8 cellular contexts compared by ENCODE assay signal in genomic region chr22:30305519-30305905, GRCh38. TPM values are rescaled to one million over a fixed set of nuclear protein-coding genes. Genes with fewer than 3 reads are reported as not detected.
DNase-seq lines count a peak whose midpoint lies in the region; ATAC-seq and TF ChIP-seq lines count a peak whose summit lies in the region.

No MANE protein-coding gene starts in this region.

- peaks cover 0 to 39% (median 7%) of the 10 kb centered on the region in 3 donors for H3K36me3 Mint-ChIP-seq in CD8-positive, alpha-beta memory T cell
- H3K36me3 Mint-ChIP-seq in central memory CD8-positive, alpha-beta T cell (ENCODE audit: insufficient read depth): peaks cover 9% of the 10 kb centered on the region
- peaks cover 0 to 30% (median 12%) of the 10 kb centered on the region in 3 donors for H3K36me3 Mint-ChIP-seq in naive thymus-derived CD8-positive, alpha-beta T cell

- CTCF ChIA-PET in CD8-positive, alpha-beta memory T cell (lab: Charles Lee): interaction anchor here (1.1 to 8.6 kb wide), 4 partner anchors 15 to 82 kb away, joined by 5 to 98 read pairs (median 26); partner anchors contain the start of genes CASTOR1, RNF215 and TBC1D10A

- peak in 4 of 5 donors; percentile 35 to 68 (median 60) for DNase-seq in CD8-positive, alpha-beta memory T cell
- DNase-seq in RWPE2 (ENCODE audit: low spot score) (no peak), DMS114 treated with DMSO at 0.1 percent for 48 hours (lab: John Stamatoyannopoulos, UW; ENCODE audit: unreplicated experiment) (no peak), NCI-H774 (lab: John Stamatoyannopoulos, UW) (no peak), NCI-H187 (lab: John Stamatoyannopoulos, UW) (no peak)
- DNase-seq in central memory CD8-positive, alpha-beta T cell (ENCODE audit: low spot score in 2 of 2): peak; percentile 31 to 35
- peak in 9 of 10 donors; percentile 37 to 73 (median 55) for DNase-seq in naive thymus-derived CD8-positive, alpha-beta T cell

- H3K9me3 Mint-ChIP-seq in CD8-positive, alpha-beta memory T cell: no peaks in the 10 kb centered on the region
- no peaks in the 10 kb centered on the region for H3K9me3 Mint-ChIP-seq in central memory CD8-positive, alpha-beta T cell
- no peaks in the 10 kb centered on the region for H3K9me3 Mint-ChIP-seq in naive thymus-derived CD8-positive, alpha-beta T cell

- peak overlapping the region; percentile 40 for H3K27ac ChIP-seq in CD8-positive, alpha-beta memory T cell (ENCODE audit: low read depth, low read length)
- peak overlapping the region; percentile 85 for H3K27ac ChIP-seq in RWPE2 (ENCODE audit: poor library complexity, severe bottlenecking)

- H3K27ac Mint-ChIP-seq in CD8-positive, alpha-beta memory T cell: peak overlapping the region; percentile 78 to 99 (median 91)
- H3K27ac Mint-ChIP-seq in central memory CD8-positive, alpha-beta T cell (ENCODE audit: low read depth): peak overlapping the region; percentile 92
- H3K27ac Mint-ChIP-seq in naive thymus-derived CD8-positive, alpha-beta T cell: peak overlapping the region; percentile 94 to 100 (median 98)

- H3K27me3 Mint-ChIP-seq in CD8-positive, alpha-beta memory T cell: no peaks in the 10 kb centered on the region
- no peaks in the 10 kb centered on the region for H3K27me3 Mint-ChIP-seq in central memory CD8-positive, alpha-beta T cell
- no peaks in the 10 kb centered on the region for H3K27me3 Mint-ChIP-seq in naive thymus-derived CD8-positive, alpha-beta T cell

- no peaks in the 10 kb centered on the region for H3K27me3 ChIP-seq in CD8-positive, alpha-beta memory T cell (ENCODE audit: insufficient read depth, low read length, poor library complexity, severe bottlenecking)
- no peaks in the 10 kb centered on the region for H3K27me3 ChIP-seq in RWPE2 (ENCODE audit: insufficient read depth, poor library complexity, severe bottlenecking)

- peaks cover 13% of the 10 kb centered on the region for H3K36me3 ChIP-seq in CD8-positive, alpha-beta memory T cell (ENCODE audit: insufficient read depth, low read length)
- H3K36me3 ChIP-seq in RWPE2 (ENCODE audit: low read depth): peaks cover 12% of the 10 kb centered on the region

- H3K9me3 ChIP-seq in CD8-positive, alpha-beta memory T cell (ENCODE audit: low read length): no peaks in the 10 kb centered on the region
- H3K9me3 ChIP-seq in RWPE2 (ENCODE audit: severe bottlenecking): no peaks in the 10 kb centered on the region

- TF ChIP-seq CTCF in RWPE2 (IDR thresholded peaks at IDR 0.05; ENCODE audit: poor library complexity, severe bottlenecking): no peak

- ATAC-seq in GM21576 (IDR thresholded peaks at IDR 0.05; ENCODE audit: unreplicated experiment) (peak; percentile 41), RWPE2 (ENCODE audit: low read depth) (peak; percentile 24; the same call in 1 of the 3 replicates)
- ATAC-seq in central memory CD8-positive, alpha-beta T cell (replicated peaks; ENCODE audit: extremely low read depth, poor library complexity, severe bottlenecking): peak; percentile 61
- ATAC-seq in naive thymus-derived CD8-positive, alpha-beta T cell: peak; percentile 43 to 55

- peaks cover 94 to 100% (median 99%) of the 10 kb centered on the region in 3 donors for H3K4me1 Mint-ChIP-seq in CD8-positive, alpha-beta memory T cell
- peaks cover 92% of the 10 kb centered on the region for H3K4me1 Mint-ChIP-seq in central memory CD8-positive, alpha-beta T cell
- peaks cover 68 to 99% (median 99%) of the 10 kb centered on the region in 4 donors for H3K4me1 Mint-ChIP-seq in naive thymus-derived CD8-positive, alpha-beta T cell

- H3K4me3 Mint-ChIP-seq in CD8-positive, alpha-beta memory T cell: peak overlapping the region; percentile 64 to 77 (median 69)
- H3K4me3 Mint-ChIP-seq in central memory CD8-positive, alpha-beta T cell: peak overlapping the region; percentile 76
- H3K4me3 Mint-ChIP-seq in naive thymus-derived CD8-positive, alpha-beta T cell: peak overlapping the region; percentile 63 to 85 (median 74)

- H3K4me1 ChIP-seq in CD8-positive, alpha-beta memory T cell (ENCODE audit: insufficient read depth, low read length): peaks cover 99% of the 10 kb centered on the region
- H3K4me1 ChIP-seq in RWPE2 (ENCODE audit: insufficient read depth, poor library complexity, severe bottlenecking): peaks cover 50% of the 10 kb centered on the region

- POLR2A ChIA-PET in CD8-positive, alpha-beta memory T cell (lab: Charles Lee): interaction anchor here (0.8 to 7.2 kb wide), 5 partner anchors 8 to 51 kb away, joined by 3 to 71 read pairs (median 15); partner anchors contain the start of genes CASTOR1, CCDC157, SF3A1 and TBC1D10A
- POLR2A ChIA-PET in naive thymus-derived CD8-positive, alpha-beta T cell (lab: Charles Lee): interaction anchor here (0.7 to 14.6 kb wide), 11 partner anchors 12 to 119 kb away, joined by 3 to 424 read pairs (median 6); partner anchors contain the start of genes CASTOR1, CCDC157, RNF215 and SEC14L2

- H3K4me3 ChIP-seq in CD8-positive, alpha-beta memory T cell (ENCODE audit: low read length): peak overlapping the region; percentile 61
- no peak overlapping the region for H3K4me3 ChIP-seq in RWPE2 (ENCODE audit: severe bottlenecking)

RNA-seq across cellular contexts. Expression of gene CASTOR1, which starts 16.2 kb away (rescaled TPM):
- 1 to 10 TPM; 4.0 to 5.3 TPM for total RNA-seq in CD8-positive, alpha-beta memory T cell
- polyA plus RNA-seq in CD8-positive, alpha-beta memory T cell: 17.8 TPM
- 10 to 100 TPM; 18.0 to 20.4 TPM for total RNA-seq in naive thymus-derived CD8-positive, alpha-beta T cell
- polyA plus RNA-seq in naive thymus-derived CD8-positive, alpha-beta T cell: 10 to 100 TPM; 16.9 to 33.5 (median 20.8) TPM

RNA-seq across cellular contexts. Expression of gene TBC1D10A, which starts 21.2 kb away (rescaled TPM):
- total RNA-seq in CD8-positive, alpha-beta memory T cell: 10 to 100 TPM; 14.7 to 17.3 TPM
- polyA plus RNA-seq in CD8-positive, alpha-beta memory T cell: 55.2 TPM
- total RNA-seq in naive thymus-derived CD8-positive, alpha-beta T cell: 10 to 100 TPM; 66.7 to 67.7 TPM
- polyA plus RNA-seq in naive thymus-derived CD8-positive, alpha-beta T cell: 10 to 100 TPM; 56.7 to 83.4 (median 62.0) TPM

RNA-seq across cellular contexts. Expression of gene OSM, which starts 38.9 kb away (rescaled TPM):
- 10 to 100 TPM; 18.9 to 20.7 TPM for total RNA-seq in CD8-positive, alpha-beta memory T cell
- 16.4 TPM for polyA plus RNA-seq in CD8-positive, alpha-beta memory T cell
- total RNA-seq in naive thymus-derived CD8-positive, alpha-beta T cell: 1 to 10 TPM in 1 of 2 experiments, under 1 TPM in 1; 0.81 to 1.1 TPM
- 10 to 100 TPM in 1 of 3 donors, 1 to 10 TPM in 2; 4.4 to 11.6 (median 4.4) TPM for polyA plus RNA-seq in naive thymus-derived CD8-positive, alpha-beta T cell

RNA-seq across cellular contexts. Expression of gene SF3A1, which starts 51.2 kb away (rescaled TPM):
- total RNA-seq in CD8-positive, alpha-beta memory T cell: 100 to 1,000 TPM; 235 to 241 TPM
- 139 TPM for polyA plus RNA-seq in CD8-positive, alpha-beta memory T cell
- 100 to 1,000 TPM; 313 to 314 TPM for total RNA-seq in naive thymus-derived CD8-positive, alpha-beta T cell
- 100 to 1,000 TPM in 1 of 3 donors, 10 to 100 TPM in 2; 66.5 to 119 (median 99.8) TPM for polyA plus RNA-seq in naive thymus-derived CD8-positive, alpha-beta T cell

RNA-seq across cellular contexts. Expression of gene CCDC157, which starts 51.3 kb away (rescaled TPM):
- total RNA-seq in CD8-positive, alpha-beta memory T cell: 1 to 10 TPM; 2.7 to 2.9 TPM
- polyA plus RNA-seq in CD8-positive, alpha-beta memory T cell: 1.4 TPM
- 1 to 10 TPM; 2.8 to 4.1 TPM for total RNA-seq in naive thymus-derived CD8-positive, alpha-beta T cell
- 1 to 10 TPM in 2 of 3 donors, under 1 TPM in 1; 0.66 to 2.5 (median 1.1) TPM for polyA plus RNA-seq in naive thymus-derived CD8-positive, alpha-beta T cell

Comparison
In these comparisons a context has a peak if more than half of its experiments do, and no peak if none do; other contexts are left out.
1. DNase-seq: peak in CD8-positive, alpha-beta memory T cell (4 of 5), central memory CD8-positive, alpha-beta T cell (2 of 2) and naive thymus-derived CD8-positive, alpha-beta T cell (9 of 10); none in RWPE2 (single experiment), DMS114 treated with DMSO at 0.1 percent for 48 hours (single experiment), NCI-H774 (single experiment) and NCI-H187 (0 of 2).
2. RNA of gene OSM, which starts 38.9 kb away (total RNA-seq): 18.9 to 20.7 TPM in CD8-positive, alpha-beta memory T cell; 0.81 to 1.1 TPM in naive thymus-derived CD8-positive, alpha-beta T cell; every median in the first group is over 4 times any median in the second.
3. Peak in every context shown above with its lines, with median percentiles within 50 percentile points of each other: H3K27ac Mint-ChIP-seq, H3K4me3 Mint-ChIP-seq and ATAC-seq.